In the genomic region with DNA sequence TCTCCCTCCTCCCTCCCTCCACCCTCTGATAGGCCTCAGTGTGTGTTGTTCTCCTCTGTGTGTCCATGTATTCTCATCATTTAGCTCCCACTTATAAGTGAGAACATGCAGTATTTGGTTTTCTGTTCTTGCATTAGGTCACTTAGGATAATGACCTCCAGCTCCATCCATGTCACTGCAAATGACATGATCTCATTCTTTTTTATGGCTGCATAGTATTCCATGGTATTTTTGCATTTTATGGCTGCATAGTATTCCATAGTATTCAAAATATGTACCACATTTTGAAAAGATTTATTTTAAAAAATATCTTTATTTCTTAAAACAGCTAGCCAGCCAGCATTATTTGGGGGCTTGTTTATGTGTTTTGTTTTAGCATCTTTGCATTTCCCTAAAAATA, we compare ENCODE assay signal across 34 cellular contexts.
DNase-seq lines count a peak whose midpoint lies in the region; ATAC-seq, FAIRE-seq and TF ChIP-seq lines count a peak whose summit lies in the region.
"Had no signal": no experiment of that assay in that cellular context is flagged by ENCODE, and none has a peak within 500 bp of the region (broad histone marks: within the 10 kb centered on the region; RNA-seq: fewer than 3 reads in every experiment).

No MANE protein-coding gene starts in this region.

- intact Hi-C loops in K562 (cut with micrococcal nuclease), result no loop called here

- H3K9me1 ChIP-seq in K562 (ENCODE audit: control insufficient read depth, insufficient read depth, low read length), result no peaks in the 10 kb centered on the region

- CTCF ChIA-PET in HEK293 (lab: Yijun Ruan, JAX) (interaction anchor here (1.3 to 2.3 kb wide), 3 partner anchors 14 to 282 kb away, joined by 3 to 9 read pairs (median 4); no protein-coding TSS in a partner anchor), K562 (lab: Yijun Ruan, JAX; ENCODE audit: low intra/inter-chr PET ratio) (no interaction called here)
- CTCF ChIA-PET in CD8-positive, alpha-beta memory T cell (lab: Charles Lee), result interaction anchor here (1.4 kb wide), 1 partner anchor 209 kb away, joined by 3 read pairs; no protein-coding TSS in a partner anchor

- DNase-seq in K562 (ENCODE audit: extremely low read depth in 1 of 4, low spot score in 3 of 4) (no peak), GM12892 (ENCODE audit: insufficient read length) (no peak)
- DNase-seq in stimulated activated CD4-positive, alpha-beta T cell treated with anti-CD3 and anti-CD28 coated beads, Interleukin-2, amount 100 ng/mL, for 48 hours, result no peak
- no peak for DNase-seq in CD8-positive, alpha-beta memory T cell
- DNase-seq: 8988T; ACHN; AML-193; BE2C; C1 segment of cervical spinal cord; Caco-2; Calu3; CD4-positive, alpha-beta memory T cell; CD4-positive, alpha-beta T cell; CD4-positive, CD25-positive, alpha-beta regulatory T cell; CD8-positive, alpha-beta T cell; COR-L47; DMS 273 treated with DMSO at 0.1 percent for 48 hours; DMS153; DMS53; DMS79; DMS79 treated with DMSO at 0.1 percent for 48 hours; DND-41; EL had no signal

- peaks cover 7 to 9% (median 8%) of the 10 kb centered on the region in 3 donors for H3K4me1 Mint-ChIP-seq in CD8-positive, alpha-beta memory T cell

- no peak overlapping the region for H3K9ac ChIP-seq in K562 (ENCODE audit: insufficient read depth in 1 of 2, low read depth in 2 of 2, low read length in 2 of 2)
- H3K9ac ChIP-seq: BLaER1; BLaER1 treated with 17β-estradiol and CSF1 and Interleukin-3, amounts not matched to agents 10 nM and 100 nM had no signal

- no peaks in the 10 kb centered on the region for H4K20me1 ChIP-seq in K562 (replicated peaks; ENCODE audit: control insufficient read depth, insufficient read depth, low read length)
- H4K20me1 ChIP-seq: BLaER1; BLaER1 treated with 17β-estradiol and CSF1 and Interleukin-3, amounts not matched to agents 10 nM and 100 nM had no signal

- BruUV-seq in K562 (replicated peaks; lab: Mats Ljungman, UMichigan), result no TSS peak

- POLR2A ChIA-PET in HEK293 (lab: Yijun Ruan, JAX), result no interaction called here
- POLR2A ChIA-PET in K562 (lab: Yijun Ruan, JAX), result no interaction called here
- POLR2A ChIA-PET in CD8-positive, alpha-beta memory T cell (lab: Charles Lee), result no interaction called here

- TF ChIP-seq RAD21 in K562 (CRISPR knock-in tag; conservative IDR thresholded peaks at IDR 0.05 in 1 of 2, IDR thresholded peaks at IDR 0.05 in 1 of 2), result no peak

- H3K9me3 Mint-ChIP-seq in CD8-positive, alpha-beta memory T cell, result no peaks in the 10 kb centered on the region
- H3K9me3 Mint-ChIP-seq: CD4-positive, alpha-beta T cell; CD8-positive, alpha-beta T cell had no signal

- FAIRE-seq in K562 (lab: Jason Lieb, UNC) (no peak), GM12892 (lab: Jason Lieb, UNC) (no peak)
- FAIRE-seq: A204.1, A549, D721Med had no signal

- TF ChIP-seq CTCF in HEK293 (tag by site-specific recombination; IDR thresholded peaks at IDR 0.05) (no peak), K562 (IDR thresholded peaks at IDR 0.05 in 2 of 3, conservative IDR thresholded peaks at IDR 0.05 in 1 of 3; ENCODE audit: insufficient read depth in 2 of 3, low read depth in 1 of 3, low read length in 3 of 3) (no peak), neutrophil (IDR thresholded peaks at IDR 0.05) (no peak)

- H3K79me2 ChIP-seq in K562 (ENCODE audit: control insufficient read depth, insufficient read depth, low read length), result no peaks in the 10 kb centered on the region

- no peaks in the 10 kb centered on the region for H3K9me3 ChIP-seq in HEK293 (ENCODE audit: control insufficient read depth, insufficient read depth, low read depth, low read length)
- H3K9me3 ChIP-seq in K562 (replicated peaks; ENCODE audit: control insufficient read depth, insufficient read depth, low read depth, low read length), result no peaks in the 10 kb centered on the region; the same call in 1 of the 2 replicates
- H3K9me3 ChIP-seq in neutrophil, result no peaks in the 10 kb centered on the region
- H3K9me3 ChIP-seq in CD8-positive, alpha-beta memory T cell (ENCODE audit: low read length), result no peaks in the 10 kb centered on the region
- H3K9me3 ChIP-seq: BE2C, Caco-2 had no signal

- H3K27ac Mint-ChIP-seq in CD8-positive, alpha-beta memory T cell, result no peak overlapping the region
- H3K27ac Mint-ChIP-seq: B cell; CD14-positive monocyte; CD4-positive, alpha-beta memory T cell; CD4-positive, alpha-beta T cell; CD4-positive, CD25-positive, alpha-beta regulatory T cell; CD8-positive, alpha-beta T cell had no signal

- H3K4me3 ChIP-seq in HEK293 (ENCODE audit: low read depth, low read length) (no peak overlapping the region), K562 (no peak overlapping the region), neutrophil (ENCODE audit: low read depth in 1 of 2, low read length in 1 of 2) (peak overlapping the region in 1 of 2 experiments; percentile 35)
- H3K4me3 ChIP-seq in CD8-positive, alpha-beta memory T cell (ENCODE audit: low read length), result no peak overlapping the region
- H3K4me3 ChIP-seq: A549; BLaER1; BLaER1 treated with 17β-estradiol and CSF1 and Interleukin-3, amounts not matched to agents 10 nM and 100 nM had no signal

- no peak overlapping the region for H2AFZ ChIP-seq in K562 (ENCODE audit: low read depth, low read length)

- TF ChIP-seq POLR2A in K562 (conservative IDR thresholded peaks at IDR 0.05) (no peak), GM12892 (IDR thresholded peaks at IDR 0.05; ENCODE audit: low read depth, low read length) (no peak)

- TF ChIP-seq EP300 in K562 (IDR thresholded peaks at IDR 0.05; ENCODE audit: low read length), result no peak

- no peak for ATAC-seq in K562
- ATAC-seq: A549; CD8-positive, alpha-beta T cell had no signal

- H3K27me3 ChIP-seq in K562 (ENCODE audit: control insufficient read depth in 2 of 2, insufficient read depth in 2 of 2, low read length in 2 of 2), result no peaks in the 10 kb centered on the region; a peak in 1 of 5 replicates
- H3K27me3 ChIP-seq in neutrophil, result no peaks in the 10 kb centered on the region
- H3K27me3 ChIP-seq in CD8-positive, alpha-beta memory T cell (ENCODE audit: insufficient read depth, low read length, poor library complexity, severe bottlenecking), result peaks cover 5% of the 10 kb centered on the region
- H3K27me3 ChIP-seq: BE2C; BLaER1; BLaER1 treated with 17β-estradiol and CSF1 and Interleukin-3, amounts not matched to agents 10 nM and 100 nM had no signal

- no peaks in the 10 kb centered on the region for H3K36me3 ChIP-seq in HEK293 (ENCODE audit: control insufficient read depth in 2 of 2, insufficient read depth in 1 of 2, low read length in 2 of 2)
- no peaks in the 10 kb centered on the region for H3K36me3 ChIP-seq in K562 (ENCODE audit: control insufficient read depth, insufficient read depth, low read length)
- H3K36me3 ChIP-seq in neutrophil, result no peaks in the 10 kb centered on the region
- no peaks in the 10 kb centered on the region for H3K36me3 ChIP-seq in CD8-positive, alpha-beta memory T cell (ENCODE audit: insufficient read depth, low read length)
- H3K36me3 ChIP-seq: BE2C; BLaER1; BLaER1 treated with 17β-estradiol and CSF1 and Interleukin-3, amounts not matched to agents 10 nM and 100 nM had no signal

- no peak overlapping the region for H3K27ac ChIP-seq in HEK293 (ENCODE audit: extremely low read depth, low read depth, low read length)
- H3K27ac ChIP-seq in K562 (ENCODE audit: extremely low read depth, low read depth, low read length), result no peak overlapping the region
- peak overlapping the region; percentile 85 for H3K27ac ChIP-seq in neutrophil
- no peak overlapping the region for H3K27ac ChIP-seq in CD8-positive, alpha-beta memory T cell (ENCODE audit: low read depth, low read length)
- H3K27ac ChIP-seq: 22Rv1; A549; BLaER1; BLaER1 treated with 17β-estradiol and CSF1 and Interleukin-3, amounts not matched to agents 10 nM and 100 nM; C4-2B had no signal

- peaks cover 2% of the 10 kb centered on the region; the same call in 1 of the 2 replicates for H3K4me1 ChIP-seq in HEK293 (ENCODE audit: control insufficient read depth, insufficient read depth, low read length)
- H3K4me1 ChIP-seq in K562 (replicated peaks in 1 of 2; ENCODE audit: control insufficient read depth in 2 of 2, insufficient read depth in 2 of 2, low read length in 2 of 2), result peaks cover 2 to 5% of the 10 kb centered on the region in 2 experiments; a peak in 2 of 5 replicates
- peaks cover 16 to 29% of the 10 kb centered on the region in 2 experiments for H3K4me1 ChIP-seq in neutrophil (ENCODE audit: control insufficient read depth in 1 of 2, insufficient read depth in 1 of 2, low read depth in 1 of 2, low read length in 1 of 2)
- no peaks in the 10 kb centered on the region for H3K4me1 ChIP-seq in CD8-positive, alpha-beta memory T cell (ENCODE audit: insufficient read depth, low read length)
- H3K4me1 ChIP-seq: A549; BE2C; BLaER1; BLaER1 treated with 17β-estradiol and CSF1 and Interleukin-3, amounts not matched to agents 10 nM and 100 nM; Caco-2 had no signal

- peaks cover 0 to 6% (median 0%) of the 10 kb centered on the region in 3 donors for H3K36me3 Mint-ChIP-seq in CD8-positive, alpha-beta memory T cell
- H3K36me3 Mint-ChIP-seq: CD14-positive monocyte; CD4-positive, alpha-beta memory T cell; CD8-positive, alpha-beta T cell had no signal

- no peak overlapping the region for H3K4me2 ChIP-seq in K562 (ENCODE audit: insufficient read depth, low read length)
- H3K4me2 ChIP-seq: A549; BLaER1; BLaER1 treated with 17β-estradiol and CSF1 and Interleukin-3, amounts not matched to agents 10 nM and 100 nM had no signal

- H3K4me3 Mint-ChIP-seq in CD8-positive, alpha-beta memory T cell, result no peak overlapping the region
- H3K4me3 Mint-ChIP-seq: B cell; CD14-positive monocyte; CD4-positive, alpha-beta memory T cell; CD4-positive, alpha-beta T cell; CD4-positive, CD25-positive, alpha-beta regulatory T cell; CD8-positive, alpha-beta T cell had no signal

- H3K27me3 Mint-ChIP-seq in CD8-positive, alpha-beta memory T cell, result peaks cover 17 to 42% of the 10 kb centered on the region in 2 donors

- in situ Hi-C loops in K562 (cut with MboI), result no loop called here

TF ChIP-seq in HEK293, 187 proteins besides CTCF, POLR2A, EP300 and RAD21:
- TF ChIP-seq KLF9 (tag by site-specific recombination; IDR thresholded peaks at IDR 0.05; ENCODE audit: low read depth), result no peak
- TF ChIP-seq ZNF146 (tag by site-specific recombination; IDR thresholded peaks at IDR 0.05), result peak; percentile 95
TF ChIP-seq in HEK293: peak in this region for 1.

TF ChIP-seq in K562, 482 proteins besides CTCF, POLR2A, EP300 and RAD21 (continues in another document):
- TF ChIP-seq, protein P1, sequence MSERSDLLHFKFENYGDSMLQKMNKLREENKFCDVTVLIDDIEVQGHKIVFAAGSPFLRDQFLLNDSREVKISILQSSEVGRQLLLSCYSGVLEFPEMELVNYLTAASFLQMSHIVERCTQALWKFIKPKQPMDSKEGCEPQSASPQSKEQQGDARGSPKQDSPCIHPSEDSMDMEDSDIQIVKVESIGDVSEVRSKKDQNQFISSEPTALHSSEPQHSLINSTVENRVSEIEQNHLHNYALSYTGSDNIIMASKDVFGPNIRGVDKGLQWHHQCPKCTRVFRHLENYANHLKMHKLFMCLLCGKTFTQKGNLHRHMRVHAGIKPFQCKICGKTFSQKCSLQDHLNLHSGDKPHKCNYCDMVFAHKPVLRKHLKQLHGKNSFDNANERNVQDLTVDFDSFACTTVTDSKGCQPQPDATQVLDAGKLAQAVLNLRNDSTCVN (CRISPR knock-in tag; IDR thresholded peaks at IDR 0.05), result no peak
- TF ChIP-seq FOXA3 (CRISPR knock-in tag; conservative IDR thresholded peaks at IDR 0.05 in 1 of 2, IDR thresholded peaks at IDR 0.05 in 1 of 2) (no peak), ZNF146 (CRISPR knock-in tag; IDR thresholded peaks at IDR 0.05; ENCODE audit: unreplicated experiment) (peak; percentile 91)
